ENCODE assay signal across 1 cellular context in genomic region chr16:8543258-8543657, GRCh38.
A peak's percentile ranks its signal among the peaks of the same experiment; 100 is the strongest.
TF ChIP-seq lines count a peak whose summit lies in the region.

No MANE protein-coding gene starts in this region.

TF ChIP-seq in HepG2, 621 proteins besides CTCF, POLR2A, EP300 and RAD21:
- TF ChIP-seq ZBTB4 (CRISPR knock-in tag; IDR thresholded peaks at IDR 0.05; ENCODE audit: borderline replicate concordance) (no peak), FOSL2 (CRISPR knock-in tag; IDR thresholded peaks at IDR 0.05) (peak; percentile 47; the same call in 1 of the 2 replicates), ZNF777 (CRISPR knock-in tag; IDR thresholded peaks at IDR 0.05) (no peak), ZNF737 (CRISPR knock-in tag; IDR thresholded peaks at IDR 0.05; ENCODE audit: borderline replicate concordance) (peak; percentile 71; the same call in 1 of the 2 replicates), ZNF598 (CRISPR knock-in tag; IDR thresholded peaks at IDR 0.05; ENCODE audit: borderline replicate concordance) (no peak), HOXA3 (CRISPR knock-in tag; IDR thresholded peaks at IDR 0.05) (0 out of 2 replicates have a peak, but pooled peaks have one; percentile 15), KDM5B (CRISPR knock-in tag; IDR thresholded peaks at IDR 0.05; ENCODE audit: borderline replicate concordance) (no peak), GABPA (IDR thresholded peaks at IDR 0.05; ENCODE audit: low read depth, low read length) (no peak), GABPA (CRISPR knock-in tag; IDR thresholded peaks at IDR 0.05; ENCODE audit: low read depth) (0 out of 2 replicates have a peak, but pooled peaks have one; percentile 24), ZMYM4 (CRISPR knock-in tag; IDR thresholded peaks at IDR 0.05) (peak; percentile 55), ZNF292 (CRISPR knock-in tag; IDR thresholded peaks at IDR 0.05; ENCODE audit: borderline replicate concordance, low read depth) (peak; percentile 26; the same call in 1 of the 2 replicates), MTA3 (CRISPR knock-in tag; IDR thresholded peaks at IDR 0.05) (no peak), ZBTB46 (CRISPR knock-in tag; IDR thresholded peaks at IDR 0.05; ENCODE audit: borderline replicate concordance) (no peak), CEBPB (IDR thresholded peaks at IDR 0.05; ENCODE audit: borderline replicate concordance, low read depth, low read length) (peak; percentile 75; the same call in 1 of the 2 replicates), MAZ (IDR thresholded peaks at IDR 0.05; ENCODE audit: borderline replicate concordance, low read depth, low read length) (no peak), MAZ (CRISPR knock-in tag; IDR thresholded peaks at IDR 0.05; ENCODE audit: low read depth) (0 out of 2 replicates have a peak, but pooled peaks have one; percentile 30), ZNF639 (CRISPR knock-in tag; conservative IDR thresholded peaks at IDR 0.05) (no peak), POGZ (CRISPR knock-in tag; IDR thresholded peaks at IDR 0.05) (0 out of 2 replicates have a peak, but pooled peaks have one; percentile 37), CEBPG (CRISPR knock-in tag; IDR thresholded peaks at IDR 0.05) (peak; percentile 72), ZEB1 (IDR thresholded peaks at IDR 0.05; ENCODE audit: insufficient replicate concordance, low read depth) (peak; percentile 35), ZNF644 (CRISPR knock-in tag; IDR thresholded peaks at IDR 0.05; ENCODE audit: low read depth) (peak; percentile 80), HNF4A (CRISPR knock-in tag; IDR thresholded peaks at IDR 0.05) (peak; percentile 70), ATF4 (CRISPR knock-in tag; IDR thresholded peaks at IDR 0.05) (peak in 1 of 2 experiments; percentile 94; a peak in 2 of 4 replicates), FOXM1 (CRISPR knock-in tag; IDR thresholded peaks at IDR 0.05) (no peak), WIZ (CRISPR knock-in tag; IDR thresholded peaks at IDR 0.05) (peak; percentile 41; the same call in 1 of the 2 replicates), MZF1 (CRISPR knock-in tag; IDR thresholded peaks at IDR 0.05; ENCODE audit: borderline replicate concordance) (no peak)
TF ChIP-seq in HepG2: peak in this region for 15.
